ENCODE assay signal across 8 cellular contexts in the genomic region with DNA sequence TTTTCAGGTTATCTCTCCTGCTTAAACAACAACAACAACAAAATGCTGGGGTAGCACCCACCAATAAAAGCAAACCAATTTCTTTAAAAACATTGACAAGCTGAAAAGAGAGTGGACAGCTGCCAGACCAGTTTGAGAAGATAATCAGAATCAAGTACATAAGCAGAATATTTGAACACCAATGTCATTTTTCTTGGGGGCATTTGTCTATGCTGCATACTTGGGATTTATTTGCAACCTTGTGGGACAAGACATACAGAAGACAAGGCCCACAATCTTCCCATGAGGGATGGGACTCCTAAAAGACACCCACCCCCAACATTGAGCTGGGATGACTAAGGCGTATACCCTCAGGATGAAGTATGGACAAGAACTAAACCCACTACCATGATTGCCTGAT.
"Had no signal": no experiment of that assay in that cellular context is flagged by ENCODE, and none has a peak within 500 bp of the region (broad histone marks: within the 10 kb centered on the region; RNA-seq: fewer than 3 reads in every experiment).

No MANE protein-coding gene starts in this region.

- DNase-seq: GM23248, GOT3, H7, H9, HCEC 1CT, HFFc6 had no signal

- H3K27ac ChIP-seq: GM23248 had no signal

- H3K36me3 ChIP-seq: HAP-1 had no signal

- ATAC-seq: HCT116 had no signal

- H3K9ac ChIP-seq: GM23248 had no signal

- H3K9me3 Mint-ChIP-seq: H9, HFFc6 had no signal

- H3K27ac Mint-ChIP-seq: H9, HFFc6 had no signal

- H3K9me3 ChIP-seq: HAP-1 had no signal

- H3K4me3 ChIP-seq: GM23248, HAP-1 had no signal

- H3K4me3 Mint-ChIP-seq: H9, HFFc6 had no signal

- H2AFZ ChIP-seq: GM23248 had no signal
